In genomic region chr19:45999653-46000121, GRCh38 we compare ENCODE assay signal across 1 cellular context.
TF ChIP-seq lines count a peak whose summit lies in the region.

No MANE protein-coding gene starts in this region.

TF ChIP-seq in SK-N-SH, 30 proteins besides CTCF, POLR2A, EP300 and RAD21 (continued from another document):
- TF ChIP-seq REST (IDR thresholded peaks at IDR 0.05; ENCODE audit: low read depth, low read length) (no peak), ELF1 (IDR thresholded peaks at IDR 0.05) (no peak), MEF2A (IDR thresholded peaks at IDR 0.05; ENCODE audit: borderline replicate concordance, low read depth) (no peak), SIN3A (IDR thresholded peaks at IDR 0.05; ENCODE audit: borderline replicate concordance, low read depth, low read length) (no peak)
